Comparison of ENCODE assay signal across 8 cellular contexts in the genomic region with DNA sequence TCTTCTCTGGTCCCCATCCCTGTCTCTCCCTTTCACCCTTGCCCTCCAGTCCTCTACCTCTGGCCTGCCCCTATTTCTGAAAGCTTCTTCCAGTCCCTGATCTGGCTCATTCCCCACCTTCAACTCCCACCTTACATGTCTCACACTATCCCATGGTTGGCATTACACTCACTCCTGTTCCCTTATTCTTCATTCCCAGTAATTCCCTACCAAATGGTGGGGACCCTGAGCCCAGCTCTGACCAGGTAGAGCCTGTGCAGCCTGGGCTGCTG. TPM values are rescaled to one million over a fixed set of nuclear protein-coding genes. Genes with fewer than 3 reads are reported as not detected.
A peak's percentile ranks its signal among the peaks of the same experiment; 100 is the strongest.
DNase-seq lines count a peak whose midpoint lies in the region; TF ChIP-seq lines count a peak whose summit lies in the region.

No MANE protein-coding gene starts in this region.

- H3K36me3 ChIP-seq in BE2C (peaks cover 4% of the 10 kb centered on the region), HUES48 (ENCODE audit: control insufficient read depth, insufficient read depth, low read length) (no peaks in the 10 kb centered on the region)

- H3K4me1 Mint-ChIP-seq in nephron progenitor cell = peaks cover 32% of the 10 kb centered on the region

- DNase-seq in BE2C (no peak), nephron progenitor cell (no peak), kidney glomerular epithelial cell (lab: John Stamatoyannopoulos, UW) (no peak), DMS 273 (lab: John Stamatoyannopoulos, UW; ENCODE audit: unreplicated experiment) (no peak), H4 (ENCODE audit: low spot score) (no peak), activated gamma-delta T cell treated with Interleukin-2 at 50 U/mL for 16 hours (no peak)

- no peak for TF ChIP-seq CTCF in BE2C (IDR thresholded peaks at IDR 0.05; ENCODE audit: low read depth, low read length)
- TF ChIP-seq CTCF in nephron progenitor cell (IDR thresholded peaks at IDR 0.05) = no peak

- H3K4me3 Mint-ChIP-seq in nephron progenitor cell = peak overlapping the region; percentile 85

- no peak overlapping the region for H3K27ac Mint-ChIP-seq in nephron progenitor cell

- H3K9me3 ChIP-seq in BE2C (no peaks in the 10 kb centered on the region), HUES48 (ENCODE audit: control insufficient read depth, insufficient read depth, low read length) (no peaks in the 10 kb centered on the region)

- no peaks in the 10 kb centered on the region for H3K9me3 Mint-ChIP-seq in nephron progenitor cell

- no peak overlapping the region for H3K27ac ChIP-seq in HUES48 (ENCODE audit: low read depth, low read length)
- H3K27ac ChIP-seq in cingulate gyrus (ENCODE audit: low read depth, low read length) = peak overlapping the region; percentile 70

- H3K27me3 ChIP-seq in BE2C (no peaks in the 10 kb centered on the region), HUES48 (ENCODE audit: control insufficient read depth, insufficient read depth, low read length) (peaks cover 23% of the 10 kb centered on the region)

- H3K36me3 Mint-ChIP-seq in nephron progenitor cell (ENCODE audit: low read depth) = peaks cover 20% of the 10 kb centered on the region

- H3K4me3 ChIP-seq in BE2C (ENCODE audit: low read depth, low read length) (peak overlapping the region; percentile 64), HUES48 (ENCODE audit: low read depth, low read length) (peak overlapping the region; percentile 85)

- H3K9ac ChIP-seq in HUES48 (ENCODE audit: low read depth, low read length) = no peak overlapping the region

- H3K4me1 ChIP-seq in BE2C = peaks cover 9% of the 10 kb centered on the region
- 0 out of 2 replicates have a peak, but pooled peaks cover 3% of the 10 kb centered on the region for H3K4me1 ChIP-seq in HUES48 (ENCODE audit: control insufficient read depth, insufficient read depth, low read length)

- peaks cover 38% of the 10 kb centered on the region for H3K27me3 Mint-ChIP-seq in nephron progenitor cell (ENCODE audit: low read depth, poor library complexity)

RNA-seq across cellular contexts. Expression of a gene that starts 6.4 kb away (rescaled TPM):
- 40.4 TPM for polyA plus RNA-seq in BE2C (2012; ENCODE audit: insufficient read depth, insufficient read length, low read depth)
- 4.2 and 6.1 TPM in 2 replicates for total RNA-seq in H4 (2014; rRNA removed; shearing (Covaris generic))

RNA-seq across cellular contexts. Expression of a gene that starts 33.6 kb away (rescaled TPM):
- 37.3 TPM for polyA plus RNA-seq in BE2C (2012; ENCODE audit: insufficient read depth, insufficient read length, low read depth)
- 20.9 and 35.8 TPM in 2 replicates for total RNA-seq in H4 (2014; rRNA removed; shearing (Covaris generic))
